ENCODE assay signal across 13 cellular contexts in genomic region chr1:239757711-239758110, GRCh38.
"Had no signal": no experiment of that assay in that cellular context is flagged by ENCODE, and none has a peak within 500 bp of the region (broad histone marks: within the 10 kb centered on the region; RNA-seq: fewer than 3 reads in every experiment).

No MANE protein-coding gene starts in this region.

- H3K27ac ChIP-seq: brain microvascular endothelial cell, coronary artery, esophagus muscularis mucosa, heart right ventricle, testis had no signal

- H3K27me3 ChIP-seq: brain microvascular endothelial cell, esophagus muscularis mucosa, heart right ventricle, testis had no signal

- H3K4me1 ChIP-seq: heart right ventricle, testis had no signal

- ATAC-seq: activated CD4-positive, CD25-positive, alpha-beta regulatory T cell treated with anti-CD3 and anti-CD28 coated beads, Interleukin-2, amount 50 U/mL, for 24 hours; activated CD8-positive, alpha-beta T cell treated with anti-CD3 and anti-CD28 coated beads, Interleukin-2, amount 10 ng/mL, durations not matched to agents 7 days and 5 days; heart right ventricle; left ventricle myocardium superior had no signal

- H3K9me3 ChIP-seq: esophagus muscularis mucosa, heart right ventricle, testis had no signal

- H3K36me3 ChIP-seq: brain microvascular endothelial cell, esophagus muscularis mucosa, heart right ventricle had no signal

- DNase-seq: activated CD4-positive, alpha-beta T cell treated with anti-CD3 and anti-CD28 coated beads, Interleukin-2, amount 10 ng/mL, durations not matched to agents 7 days and 5 days; activated CD8-positive, alpha-beta T cell treated with anti-CD3 and anti-CD28 coated beads, Interleukin-2, amount 10 ng/mL, durations not matched to agents 7 days and 5 days; activated naive CD4-positive, alpha-beta T cell treated with anti-CD3 and anti-CD28 coated beads for 36 hours; activated T-cell treated with anti-CD3 and anti-CD28 coated beads, Interleukin-2, amount 50 U/mL, for 24 hours; brain microvascular endothelial cell; heart right ventricle; kidney glomerular epithelial cell; left ventricle myocardium superior; T1000; testis had no signal

- H3K4me3 ChIP-seq: coronary artery, esophagus muscularis mucosa, heart right ventricle, testis had no signal
